Comparison of ENCODE assay signal across 9 cellular contexts in genomic region chr3:149367021-149367840, GRCh38. TPM values are rescaled to one million over a fixed set of nuclear protein-coding genes. Genes with fewer than 3 reads are reported as not detected.
DNase-seq lines count a peak whose midpoint lies in the region; ATAC-seq, FAIRE-seq and TF ChIP-seq lines count a peak whose summit lies in the region.
"Had no signal": no experiment of that assay in that cellular context is flagged by ENCODE, and none has a peak within 500 bp of the region (broad histone marks: within the 10 kb centered on the region; RNA-seq: fewer than 3 reads in every experiment).

No MANE protein-coding gene starts in this region.

- no peaks in the 10 kb centered on the region for H3K4me1 Mint-ChIP-seq in activated naive CD4-positive, alpha-beta T cell treated with anti-CD3 and anti-CD28 coated beads, Interleukin-2, amount 50 U/mL, for 24 hours
- H3K4me1 Mint-ChIP-seq in T-helper 17 cell, result no peaks in the 10 kb centered on the region

- peak overlapping the region; percentile 14 for H3K27ac Mint-ChIP-seq in activated naive CD4-positive, alpha-beta T cell treated with anti-CD3 and anti-CD28 coated beads, Interleukin-2, amount 50 U/mL, for 24 hours
- no peak overlapping the region for H3K27ac Mint-ChIP-seq in T-helper 17 cell

- H3K4me1 ChIP-seq in Karpas-422 (ENCODE audit: low read length), result no peaks in the 10 kb centered on the region

- H3K36me3 Mint-ChIP-seq in activated naive CD4-positive, alpha-beta T cell treated with anti-CD3 and anti-CD28 coated beads, Interleukin-2, amount 50 U/mL, for 24 hours, result no peaks in the 10 kb centered on the region
- H3K36me3 Mint-ChIP-seq in T-helper 17 cell (ENCODE audit: low read depth), result no peaks in the 10 kb centered on the region

- no peak overlapping the region for H3K4me2 ChIP-seq in Karpas-422 (ENCODE audit: low read depth, low read length, poor library complexity, severe bottlenecking)

- intact Hi-C loops in left colon (cut with DNase I, micrococcal nuclease), result no loop called here

- no peaks in the 10 kb centered on the region for H3K79me2 ChIP-seq in Karpas-422 (ENCODE audit: low read length)

- H3K9me3 ChIP-seq in Karpas-422 (ENCODE audit: low read length), result no peaks in the 10 kb centered on the region
- H3K9me3 ChIP-seq in T-helper 17 cell (ENCODE audit: control insufficient read depth, low read length, poor library complexity, severe bottlenecking), result no peaks in the 10 kb centered on the region
- H3K9me3 ChIP-seq: adrenal gland had no signal

- no peaks in the 10 kb centered on the region for H3K9me2 ChIP-seq in Karpas-422 (replicated peaks; ENCODE audit: insufficient read depth, low read length)

- no peak overlapping the region for H3K27ac ChIP-seq in Karpas-422 (ENCODE audit: low read length)
- H3K27ac ChIP-seq: adrenal gland had no signal

- no peaks in the 10 kb centered on the region for H4K20me1 ChIP-seq in Karpas-422 (ENCODE audit: insufficient read depth, low read depth, low read length)

- 0 out of 2 replicates have a peak, but pooled peaks cover 4% of the 10 kb centered on the region for H3K27me3 ChIP-seq in Karpas-422 (ENCODE audit: low read length)
- H3K27me3 ChIP-seq: adrenal gland had no signal

- FAIRE-seq in A204.1 (lab: Jason Lieb, UNC) (peak; percentile 90), H54 (lab: Jason Lieb, UNC) (peak; percentile 85)

- no peaks in the 10 kb centered on the region for H3K36me3 ChIP-seq in Karpas-422 (ENCODE audit: insufficient read depth, low read length)
- H3K36me3 ChIP-seq: adrenal gland had no signal

- ATAC-seq in left colon, result peak; percentile 75
- ATAC-seq in T-helper 17 cell, result no peak

- TF ChIP-seq POLR2A in H54 (IDR thresholded peaks at IDR 0.05; ENCODE audit: low read depth, low read length), result no peak

- H3K27me3 Mint-ChIP-seq in activated naive CD4-positive, alpha-beta T cell treated with anti-CD3 and anti-CD28 coated beads, Interleukin-2, amount 50 U/mL, for 24 hours, result peaks cover 3% of the 10 kb centered on the region
- H3K27me3 Mint-ChIP-seq in T-helper 17 cell, result peaks cover 26% of the 10 kb centered on the region

- DNase-seq in H54 (ENCODE audit: insufficient read length, low spot score) (no peak), left colon (peak in 1 of 2 donors; percentile 69), NCI-H510A treated with DMSO at 0.1 percent for 48 hours (lab: John Stamatoyannopoulos, UW) (no peak), Karpas-422 (no peak), T-helper 17 cell (no peak)
- no peak for DNase-seq in activated effector memory CD4-positive, alpha-beta T cell treated with Interleukin-2 at 50 U/mL for 16 hours

- H3K4me3 ChIP-seq in Karpas-422 (ENCODE audit: low read length), result no peak overlapping the region
- H3K4me3 ChIP-seq: adrenal gland had no signal

- no peak overlapping the region for H2AFZ ChIP-seq in Karpas-422 (ENCODE audit: low read length)

- no peak overlapping the region for H3K4me3 Mint-ChIP-seq in activated naive CD4-positive, alpha-beta T cell treated with anti-CD3 and anti-CD28 coated beads, Interleukin-2, amount 50 U/mL, for 24 hours
- H3K4me3 Mint-ChIP-seq in T-helper 17 cell, result no peak overlapping the region

- no peak overlapping the region for H3K9ac ChIP-seq in Karpas-422 (ENCODE audit: low read length)

- H3K9me3 Mint-ChIP-seq in activated naive CD4-positive, alpha-beta T cell treated with anti-CD3 and anti-CD28 coated beads, Interleukin-2, amount 50 U/mL, for 24 hours, result no peaks in the 10 kb centered on the region

RNA-seq across cellular contexts. Expression of gene TM4SF1, which starts 10.2 kb away (rescaled TPM):
- 10 to 100 TPM; 27.0 to 83.9 TPM for total RNA-seq in left colon
- total RNA-seq in Karpas-422 (2014; rRNA removed; shearing (Covaris generic); ENCODE audit: low replicate concordance), result not detected in 2 replicates
- under 1 TPM in 1 of 2 donors, not detected in 1; 0.83 TPM for total RNA-seq in T-helper 17 cell

RNA-seq across cellular contexts. Expression of gene TM4SF18, which starts 33.8 kb away (rescaled TPM):
- total RNA-seq in left colon (1 to 10 TPM in 1 of 2 donors, under 1 TPM in 1; 0.95 to 2.0 TPM), T-helper 17 cell (not detected)
- total RNA-seq in Karpas-422 (2014; rRNA removed; shearing (Covaris generic); ENCODE audit: low replicate concordance), result not detected in 2 replicates

Comparison
In these comparisons a context has a peak if more than half of its experiments do, and no peak if none do; other contexts are left out.
1. RNA of gene TM4SF1, which starts 10.2 kb away (total RNA-seq): 27.0 to 83.9 TPM in left colon; 0.83 TPM in T-helper 17 cell and not detected in Karpas-422; every median in the first group is over 10 times any median in the second.